In genomic region chr21:41630249-41630648, GRCh38 we compare ENCODE assay signal across 11 cellular contexts.
DNase-seq lines count a peak whose midpoint lies in the region; ATAC-seq and TF ChIP-seq lines count a peak whose summit lies in the region.
"Had no signal": no experiment of that assay in that cellular context is flagged by ENCODE, and none has a peak within 500 bp of the region (broad histone marks: within the 10 kb centered on the region; RNA-seq: fewer than 3 reads in every experiment).

No MANE protein-coding gene starts in this region.

- H3K36me3 ChIP-seq in brain microvascular endothelial cell (replicated peaks) (no peaks in the 10 kb centered on the region), mucosa of descending colon (ENCODE audit: low read depth) (no peaks in the 10 kb centered on the region), gastroesophageal sphincter (no peaks in the 10 kb centered on the region), OCI-LY7 (ENCODE audit: insufficient read depth, low read length) (no peaks in the 10 kb centered on the region)

- no peaks in the 10 kb centered on the region for H3K27me3 ChIP-seq in brain microvascular endothelial cell (replicated peaks)
- H3K27me3 ChIP-seq in gastroesophageal sphincter = peaks cover 11% of the 10 kb centered on the region

- ATAC-seq in mucosa of descending colon = peak; percentile 87
- no peak for ATAC-seq in gastroesophageal sphincter
- no peak for ATAC-seq in HG03159 (IDR thresholded peaks at IDR 0.05; ENCODE audit: unreplicated experiment)
- ATAC-seq: naive thymus-derived CD4-positive, alpha-beta T cell had no signal

- in situ Hi-C loops in brain microvascular endothelial cell (cut with HindIII; ENCODE audit: low pct_ligation_motif_present, low sequenced_read_pairs) = no loop called here

- BruUV-seq in OCI-LY7 (replicated peaks; lab: Mats Ljungman, UMichigan) = no TSS peak

- H2AFZ ChIP-seq in OCI-LY7 (ENCODE audit: low read length) = no peak overlapping the region

- CTCF ChIA-PET in OCI-LY7 (lab: Charles Lee; ENCODE audit: unreplicated experiment) = no interaction called here

- no peak overlapping the region for H3K4me2 ChIP-seq in OCI-LY7 (ENCODE audit: low read length)

- no peak for TF ChIP-seq POLR2A in gastroesophageal sphincter (IDR thresholded peaks at IDR 0.05)

- no peaks in the 10 kb centered on the region for H3K9me3 ChIP-seq in mucosa of descending colon
- H3K9me3 ChIP-seq in gastroesophageal sphincter = peaks cover 0 to 9% (median 0%) of the 10 kb centered on the region in 3 donors
- H3K9me3 ChIP-seq in OCI-LY7 (ENCODE audit: low read length) = no peaks in the 10 kb centered on the region

- POLR2A ChIA-PET in OCI-LY7 (lab: Charles Lee) = no interaction called here

- no peaks in the 10 kb centered on the region for H3K79me2 ChIP-seq in OCI-LY7 (ENCODE audit: insufficient read depth, low read depth, low read length)

- H3K27ac ChIP-seq in brain microvascular endothelial cell (peak overlapping the region; percentile 65), gastroesophageal sphincter (no peak overlapping the region), OCI-LY7 (ENCODE audit: low read depth, low read length, poor library complexity, severe bottlenecking) (no peak overlapping the region)
- H3K27ac ChIP-seq: coronary artery had no signal

- H3K4me1 ChIP-seq in mucosa of descending colon (ENCODE audit: low read depth) = peaks cover 7% of the 10 kb centered on the region
- H3K4me1 ChIP-seq in gastroesophageal sphincter = no peaks in the 10 kb centered on the region
- H3K4me1 ChIP-seq in OCI-LY7 (ENCODE audit: insufficient read depth, low read length, poor library complexity, severe bottlenecking) = no peaks in the 10 kb centered on the region

- TF ChIP-seq CTCF in AG09319 (IDR thresholded peaks at IDR 0.05; ENCODE audit: low read depth, low read length) (no peak), brain microvascular endothelial cell (IDR thresholded peaks at IDR 0.05; ENCODE audit: low read depth, low read length, missing control alignments) (no peak), mucosa of descending colon (IDR thresholded peaks at IDR 0.05) (no peak), gastroesophageal sphincter (IDR thresholded peaks at IDR 0.05) (no peak), OCI-LY7 (conservative IDR thresholded peaks at IDR 0.05; ENCODE audit: low read length) (no peak)

- TF ChIP-seq EP300 in gastroesophageal sphincter (IDR thresholded peaks at IDR 0.05) = no peak

- intact Hi-C loops in mucosa of descending colon (cut with DNase I, micrococcal nuclease) (loop anchor here in 1 of 2 donors (10.0 kb wide), 1 partner anchor 145 kb away; no protein-coding TSS in a partner anchor), OCI-LY7 (cut with micrococcal nuclease; ENCODE audit: unreplicated experiment) (no loop called here)

- no peaks in the 10 kb centered on the region for H3K9me2 ChIP-seq in OCI-LY7 (ENCODE audit: insufficient read depth, low read length)

- H4K20me1 ChIP-seq in OCI-LY7 (ENCODE audit: insufficient read depth, low read length) = no peaks in the 10 kb centered on the region

- WGBS in gastroesophageal sphincter (ENCODE audit: low coverage in 1 of 2), 2 donors = 83 to 86% methylated on average over 7 to 14 of the region's 14 CpGs

- H3K4me3 ChIP-seq in brain microvascular endothelial cell (ENCODE audit: low read depth, low read length) = no peak overlapping the region
- H3K4me3 ChIP-seq in mucosa of descending colon = no peak overlapping the region
- no peak overlapping the region for H3K4me3 ChIP-seq in gastroesophageal sphincter
- no peak overlapping the region for H3K4me3 ChIP-seq in OCI-LY7 (ENCODE audit: low read depth, low read length, poor library complexity, severe bottlenecking)
- H3K4me3 ChIP-seq: coronary artery had no signal

- DNase-seq in AG09319 (ENCODE audit: extremely low read depth, low read depth) = peak; percentile 93
- DNase-seq in HT-29 (ENCODE audit: low spot score) = peak; percentile 89
- DNase-seq in brain microvascular endothelial cell = peak; percentile 94
- DNase-seq in mucosa of descending colon = peak; percentile 73 to 82 (median 74)
- DNase-seq in NCI-H1436 (lab: John Stamatoyannopoulos, UW) = no peak
- no peak for DNase-seq in OCI-LY7 (ENCODE audit: low spot score)
- DNase-seq: activated T-cell treated with anti-CD3 and anti-CD28 coated beads, Interleukin-2, amount 50 U/mL, for 1 hour; naive thymus-derived CD4-positive, alpha-beta T cell had no signal

Comparison
In these comparisons a context has a peak if more than half of its experiments do, and no peak if none do; other contexts are left out.
1. DNase-seq: peak in AG09319 (single experiment), HT-29 (single experiment), brain microvascular endothelial cell (single experiment) and mucosa of descending colon (3 of 3); none in NCI-H1436 (single experiment) and OCI-LY7 (single experiment).